8 cellular contexts compared by ENCODE assay signal in genomic region chr10:71268247-71268691, GRCh38. TPM values are rescaled to one million over a fixed set of nuclear protein-coding genes. Genes with fewer than 3 reads are reported as not detected.
DNase-seq lines count a peak whose midpoint lies in the region; ATAC-seq and TF ChIP-seq lines count a peak whose summit lies in the region.

No MANE protein-coding gene starts in this region.

- POLR2A ChIA-PET in SK-N-SH (lab: Yijun Ruan, JAX), result interaction anchor here (1.0 to 5.8 kb wide), 4 partner anchors 8 to 56 kb away, joined by 6 to 39 read pairs (median 16); partner anchors contain the start of gene UNC5B

- peaks cover 5% of the 10 kb centered on the region for H3K4me1 Mint-ChIP-seq in activated CD8-positive, alpha-beta memory T cell treated with anti-CD3 and anti-CD28 coated beads, Interleukin-2, amount 10 ng/mL, durations not matched to agents 7 days and 5 days
- H3K4me1 Mint-ChIP-seq in T-helper 17 cell, result peaks cover 7% of the 10 kb centered on the region

- no peaks in the 10 kb centered on the region for H3K9me2 ChIP-seq in SK-N-SH

- no peak overlapping the region; the same call in 1 of the 2 replicates for H3K4me2 ChIP-seq in SK-N-SH

- no peak for ATAC-seq in activated CD8-positive, alpha-beta memory T cell treated with anti-CD3 and anti-CD28 coated beads, Interleukin-2, amount 10 ng/mL, durations not matched to agents 7 days and 5 days
- no peak for ATAC-seq in T-helper 17 cell
- no peak for ATAC-seq in HG03460 (IDR thresholded peaks at IDR 0.05; ENCODE audit: unreplicated experiment)
- no peak for ATAC-seq in HG03457 (IDR thresholded peaks at IDR 0.05; ENCODE audit: unreplicated experiment)

- peaks cover 59 to 92% of the 10 kb centered on the region in 2 experiments for H3K4me1 ChIP-seq in SK-N-SH (ENCODE audit: control insufficient read depth in 1 of 2, insufficient read depth in 2 of 2, low read depth in 1 of 2, low read length in 1 of 2)

- H3K9me3 ChIP-seq in SK-N-SH, result no peaks in the 10 kb centered on the region
- no peaks in the 10 kb centered on the region for H3K9me3 ChIP-seq in T-helper 17 cell (ENCODE audit: control insufficient read depth, low read length, poor library complexity, severe bottlenecking)

- peak; percentile 9 for TF ChIP-seq CTCF in GM12865 (IDR thresholded peaks at IDR 0.05; ENCODE audit: insufficient read depth, low read depth, low read length, missing control alignments)
- TF ChIP-seq CTCF in SK-N-SH (IDR thresholded peaks at IDR 0.05), result peak; percentile 66
- TF ChIP-seq CTCF in retinal pigment epithelial cell (conservative IDR thresholded peaks at IDR 0.05; ENCODE audit: low read depth, low read length), result peak; percentile 74

- no peak overlapping the region for H3K27ac Mint-ChIP-seq in activated CD8-positive, alpha-beta memory T cell treated with anti-CD3 and anti-CD28 coated beads, Interleukin-2, amount 10 ng/mL, durations not matched to agents 7 days and 5 days
- no peak overlapping the region for H3K27ac Mint-ChIP-seq in T-helper 17 cell

- H3K36me3 Mint-ChIP-seq in activated CD8-positive, alpha-beta memory T cell treated with anti-CD3 and anti-CD28 coated beads, Interleukin-2, amount 10 ng/mL, durations not matched to agents 7 days and 5 days, result no peaks in the 10 kb centered on the region
- H3K36me3 Mint-ChIP-seq in T-helper 17 cell (ENCODE audit: low read depth), result no peaks in the 10 kb centered on the region

- CTCF ChIA-PET in SK-N-SH (lab: Yijun Ruan, JAX), result interaction anchor here (0.7 to 10.4 kb wide), 15 partner anchors 9 to 381 kb away, joined by 3 to 139 read pairs (median 4); partner anchors contain the start of gene UNC5B
- CTCF ChIA-PET in activated CD8-positive, alpha-beta memory T cell treated with anti-CD3 and anti-CD28 coated beads, Interleukin-2, amount 10 ng/mL, durations not matched to agents 7 days and 5 days (lab: Charles Lee), result interaction anchor here (1.3 kb wide), 1 partner anchor 9 kb away, joined by 4 read pairs; no protein-coding TSS in a partner anchor

- peak; percentile 64 for TF ChIP-seq RAD21 in SK-N-SH (IDR thresholded peaks at IDR 0.05; ENCODE audit: low read length)

- peaks cover 82% of the 10 kb centered on the region for H3K79me2 ChIP-seq in SK-N-SH (ENCODE audit: insufficient read depth)

- no peaks in the 10 kb centered on the region for H3K27me3 Mint-ChIP-seq in activated CD8-positive, alpha-beta memory T cell treated with anti-CD3 and anti-CD28 coated beads, Interleukin-2, amount 10 ng/mL, durations not matched to agents 7 days and 5 days
- H3K27me3 Mint-ChIP-seq in T-helper 17 cell, result peaks cover 9% of the 10 kb centered on the region

- no peaks in the 10 kb centered on the region for H3K9me3 Mint-ChIP-seq in activated CD8-positive, alpha-beta memory T cell treated with anti-CD3 and anti-CD28 coated beads, Interleukin-2, amount 10 ng/mL, durations not matched to agents 7 days and 5 days (ENCODE audit: low read depth)

- 61% methylated on average over 8 of the region's 8 CpGs for whole genome bisulfite sequencing in SK-N-SH (ENCODE audit: low lambda C conversion rate)

- H3K27ac ChIP-seq in SK-N-SH (ENCODE audit: low read depth in 2 of 2, low read length in 1 of 2), result peak overlapping the region; percentile 56 to 94

- no peak overlapping the region for H3K9ac ChIP-seq in SK-N-SH

- H3K27me3 ChIP-seq in SK-N-SH (ENCODE audit: insufficient read depth), result no peaks in the 10 kb centered on the region

- TF ChIP-seq EP300 in SK-N-SH (IDR thresholded peaks at IDR 0.05; ENCODE audit: borderline replicate concordance in 1 of 2, low read depth in 1 of 2, low read length in 1 of 2), result no peak

- H4K20me1 ChIP-seq in SK-N-SH (ENCODE audit: insufficient read depth), result peaks cover 48% of the 10 kb centered on the region; the same call in 1 of the 2 replicates

- H2AFZ ChIP-seq in SK-N-SH (ENCODE audit: low read depth), result no peak overlapping the region

- H3K4me3 Mint-ChIP-seq in activated CD8-positive, alpha-beta memory T cell treated with anti-CD3 and anti-CD28 coated beads, Interleukin-2, amount 10 ng/mL, durations not matched to agents 7 days and 5 days, result no peak overlapping the region
- H3K4me3 Mint-ChIP-seq in T-helper 17 cell, result no peak overlapping the region

- H3F3A ChIP-seq in SK-N-SH (replicated peaks; ENCODE audit: insufficient read depth), result peaks cover 36% of the 10 kb centered on the region

- no peaks in the 10 kb centered on the region for H3K36me3 ChIP-seq in SK-N-SH (replicated peaks in 1 of 2; ENCODE audit: control insufficient read depth in 1 of 2, insufficient read depth in 2 of 2, low read length in 1 of 2)

- H3K4me3 ChIP-seq in GM12865 (ENCODE audit: low read depth, low read length) (no peak overlapping the region), SK-N-SH (ENCODE audit: low read depth in 2 of 2, low read length in 1 of 2) (no peak overlapping the region; a peak in 1 of 4 replicates), retinal pigment epithelial cell (ENCODE audit: low read length) (no peak overlapping the region)

- no peak for DNase-seq in GM12865 (ENCODE audit: low read depth)
- DNase-seq in SK-N-SH, result no peak
- peak; percentile 72 for DNase-seq in globus pallidus (ENCODE audit: low spot score)
- DNase-seq in retinal pigment epithelial cell (ENCODE audit: low read depth), result no peak
- no peak for DNase-seq in activated CD8-positive, alpha-beta memory T cell treated with anti-CD3 and anti-CD28 coated beads, Interleukin-2, amount 10 ng/mL, durations not matched to agents 7 days and 5 days
- DNase-seq in T-helper 17 cell, result no peak

TF ChIP-seq in SK-N-SH, 30 proteins besides CTCF, POLR2A, EP300 and RAD21:
- no peak for TF ChIP-seq TEAD4 (IDR thresholded peaks at IDR 0.05; ENCODE audit: borderline replicate concordance, insufficient read depth)
- no peak for TF ChIP-seq MEF2A (IDR thresholded peaks at IDR 0.05; ENCODE audit: borderline replicate concordance, low read depth)
- no peak for TF ChIP-seq JUND (IDR thresholded peaks at IDR 0.05)
- peak; percentile 69 for TF ChIP-seq SMC3 (IDR thresholded peaks at IDR 0.05; ENCODE audit: low read depth, low read length)
- no peak for TF ChIP-seq ZBTB33 (IDR thresholded peaks at IDR 0.05; ENCODE audit: borderline replicate concordance, low read depth)

RNA-seq across cellular contexts. Expression of gene SLC29A3, which starts 50.8 kb away (rescaled TPM):
- polyA plus RNA-seq in SK-N-SH (2012; rRNA removed), result 3.8 and 4.6 TPM in 2 replicates
- 2.2 and 3.1 TPM in 2 replicates for polyA plus RNA-seq in SK-N-SH (2012; cell fraction: cytosol; rRNA removed)
- 3.6 and 4.6 TPM in 2 replicates for polyA plus RNA-seq in SK-N-SH (2012; cell fraction: nucleus; rRNA removed)
- total RNA-seq in activated CD8-positive, alpha-beta memory T cell treated with anti-CD3 and anti-CD28 coated beads, Interleukin-2, amount 10 ng/mL, durations not matched to agents 7 days and 5 days, result 1 to 10 TPM; 3.4 to 5.1 TPM
- 1 to 10 TPM; 3.2 to 3.3 TPM for total RNA-seq in T-helper 17 cell

RNA-seq across cellular contexts. Expression of gene UNC5B, which starts 55.9 kb away (rescaled TPM):
- polyA plus RNA-seq in SK-N-SH (2012; rRNA removed), result 12.2 and 13.8 TPM in 2 replicates
- polyA plus RNA-seq in SK-N-SH (2012; cell fraction: cytosol; rRNA removed), result 7.9 and 13.9 TPM in 2 replicates
- 19.4 and 24.8 TPM in 2 replicates for polyA plus RNA-seq in SK-N-SH (2012; cell fraction: nucleus; rRNA removed)
- under 1 TPM in 1 of 2 experiments, not detected in 1; 0.06 TPM for total RNA-seq in activated CD8-positive, alpha-beta memory T cell treated with anti-CD3 and anti-CD28 coated beads, Interleukin-2, amount 10 ng/mL, durations not matched to agents 7 days and 5 days
- total RNA-seq in T-helper 17 cell, result not detected

Comparison
In these comparisons a context has a peak if more than half of its experiments do, and no peak if none do; other contexts are left out.
1. CTCF ChIP-seq: peak in every context shown above with its lines; median percentile 74 in retinal pigment epithelial cell; 66 in SK-N-SH; 9 in GM12865.